ENCODE assay signal across 17 cellular contexts in genomic region chr18:63824220-63824525, GRCh38. TPM values are rescaled to one million over a fixed set of nuclear protein-coding genes. Genes with fewer than 3 reads are reported as not detected.
DNase-seq lines count a peak whose midpoint lies in the region; ATAC-seq and TF ChIP-seq lines count a peak whose summit lies in the region.
"Had no signal": no experiment of that assay in that cellular context is flagged by ENCODE, and none has a peak within 500 bp of the region (broad histone marks: within the 10 kb centered on the region; RNA-seq: fewer than 3 reads in every experiment).

No MANE protein-coding gene starts in this region.

- CTCF ChIA-PET in PC-3 (lab: Charles Lee), result no interaction called here

- no peaks in the 10 kb centered on the region for H4K20me1 ChIP-seq in PC-3 (ENCODE audit: low read length)
- H4K20me1 ChIP-seq: BLaER1 treated with 17β-estradiol and CSF1 and Interleukin-3, amounts not matched to agents 10 nM and 100 nM had no signal

- peak; percentile 20 for DNase-seq in NCI-H2227 treated with DMSO at 0.1 percent for 48 hours (lab: John Stamatoyannopoulos, UW)
- no peak for DNase-seq in NCI-H2227 (lab: John Stamatoyannopoulos, UW; ENCODE audit: unreplicated experiment)
- no peak for DNase-seq in HFFc6
- no peak for DNase-seq in PC-3
- DNase-seq in activated CD4-positive, alpha-beta T cell treated with anti-CD3 and anti-CD28 coated beads, Interleukin-2, amount 50 U/mL, for 48 hours, result no peak
- no peak for DNase-seq in NCI-H2029 (lab: John Stamatoyannopoulos, UW)
- no peak for DNase-seq in activated T-cell treated with anti-CD3 and anti-CD28 coated beads, Interleukin-2, amount 50 U/mL, for 48 hours
- DNase-seq: 8988T, AML-193, DMS79 had no signal

- POLR2A ChIA-PET in PC-3 (lab: Charles Lee; ENCODE audit: unreplicated experiment), result no interaction called here

- peak overlapping the region; percentile 97 for H3K27ac ChIP-seq in PC-3 (ENCODE audit: low read length)
- H3K27ac ChIP-seq: BLaER1 treated with 17β-estradiol and CSF1 and Interleukin-3, amounts not matched to agents 10 nM and 100 nM; GM23248 had no signal

- no peaks in the 10 kb centered on the region for H3K27me3 Mint-ChIP-seq in HFFc6 (ENCODE audit: insufficient read depth)

- H3K9me2 ChIP-seq in PC-3 (replicated peaks; ENCODE audit: low read length), result no peaks in the 10 kb centered on the region

- no peak for ATAC-seq in PC-3

- H3K27me3 ChIP-seq in PC-3 (ENCODE audit: low read length), result no peaks in the 10 kb centered on the region
- H3K27me3 ChIP-seq: BLaER1 treated with 17β-estradiol and CSF1 and Interleukin-3, amounts not matched to agents 10 nM and 100 nM had no signal

- peak overlapping the region; percentile 91 for H3K27ac Mint-ChIP-seq in HFFc6
- H3K27ac Mint-ChIP-seq: CD4-positive, alpha-beta memory T cell; IgD-negative memory B cell had no signal

- H3K4me2 ChIP-seq in PC-3 (ENCODE audit: low read length), result no peak overlapping the region
- H3K4me2 ChIP-seq: BLaER1 treated with 17β-estradiol and CSF1 and Interleukin-3, amounts not matched to agents 10 nM and 100 nM had no signal

- no peaks in the 10 kb centered on the region for H3K9me3 ChIP-seq in PC-3 (ENCODE audit: low read length)
- H3K9me3 ChIP-seq: BLaER1 treated with 17β-estradiol and CSF1 and Interleukin-3, amounts not matched to agents 10 nM and 100 nM had no signal

- H3K36me3 Mint-ChIP-seq in HFFc6 (ENCODE audit: low read depth), result peaks cover 6% of the 10 kb centered on the region
- H3K36me3 Mint-ChIP-seq: CD4-positive, alpha-beta memory T cell; IgD-negative memory B cell had no signal

- intact Hi-C loops in PC-3 (cut with micrococcal nuclease), result no loop called here

- BruUV-seq in PC-3 (replicated peaks; lab: Mats Ljungman, UMichigan), result no TSS peak

- TF ChIP-seq CTCF in HFFc6 (IDR thresholded peaks at IDR 0.05) (peak; percentile 51; the same call in 1 of the 2 replicates), PC-3 (conservative IDR thresholded peaks at IDR 0.05; ENCODE audit: low read depth, low read length) (no peak)

- H3K9me3 Mint-ChIP-seq in HFFc6, result no peaks in the 10 kb centered on the region
- H3K9me3 Mint-ChIP-seq: CD4-positive, alpha-beta memory T cell; IgD-negative memory B cell had no signal

- peaks cover 9% of the 10 kb centered on the region for H3F3A ChIP-seq in PC-3 (ENCODE audit: low read length, unreplicated experiment)

- H3K4me3 ChIP-seq in PC-3 (ENCODE audit: low read length), result no peak overlapping the region
- H3K4me3 ChIP-seq: BLaER1 treated with 17β-estradiol and CSF1 and Interleukin-3, amounts not matched to agents 10 nM and 100 nM; GM12878; GM23248 had no signal

- H3K79me2 ChIP-seq in PC-3 (ENCODE audit: low read length), result no peaks in the 10 kb centered on the region

- H3K9ac ChIP-seq in PC-3 (ENCODE audit: low read length), result peak overlapping the region; percentile 73
- H3K9ac ChIP-seq: BLaER1 treated with 17β-estradiol and CSF1 and Interleukin-3, amounts not matched to agents 10 nM and 100 nM; GM23248 had no signal

- peaks cover 50% of the 10 kb centered on the region for H3K4me1 ChIP-seq in PC-3 (ENCODE audit: insufficient read depth, low read length)
- H3K4me1 ChIP-seq: BLaER1 treated with 17β-estradiol and CSF1 and Interleukin-3, amounts not matched to agents 10 nM and 100 nM had no signal

- H3K4me1 Mint-ChIP-seq in HFFc6 (ENCODE audit: low read depth), result peaks cover 95% of the 10 kb centered on the region
- H3K4me1 Mint-ChIP-seq: CD4-positive, alpha-beta memory T cell; IgD-negative memory B cell had no signal

- no peak overlapping the region for H2AFZ ChIP-seq in PC-3 (ENCODE audit: low read length)
- H2AFZ ChIP-seq: GM23248 had no signal

- no peaks in the 10 kb centered on the region for H3K36me3 ChIP-seq in PC-3 (ENCODE audit: low read depth, low read length)
- H3K36me3 ChIP-seq: BLaER1 treated with 17β-estradiol and CSF1 and Interleukin-3, amounts not matched to agents 10 nM and 100 nM had no signal

- H3K4me3 Mint-ChIP-seq in HFFc6, result peak overlapping the region; percentile 60; the same call in 1 of the 2 replicates
- H3K4me3 Mint-ChIP-seq: CD4-positive, alpha-beta memory T cell; IgD-negative memory B cell had no signal

RNA-seq across cellular contexts. Expression of gene SERPINB7, which starts 49.0 kb away (rescaled TPM):
- 100 to 1,000 TPM; 149 to 397 (median 200) TPM for total RNA-seq in HFFc6 (2021; fragmentation: NEBNext Ultra II Directional; extraction: Animal tissue kit (Norgen Biotek cat#: 25700))
- 71.9 and 74.5 TPM in 2 replicates for total RNA-seq in PC-3 (2014; rRNA removed)
- total RNA-seq: CD4-positive, alpha-beta memory T cell; G401; GM12878; HT-29 had no signal
